1 cellular context compared by ENCODE assay signal in the genomic region with DNA sequence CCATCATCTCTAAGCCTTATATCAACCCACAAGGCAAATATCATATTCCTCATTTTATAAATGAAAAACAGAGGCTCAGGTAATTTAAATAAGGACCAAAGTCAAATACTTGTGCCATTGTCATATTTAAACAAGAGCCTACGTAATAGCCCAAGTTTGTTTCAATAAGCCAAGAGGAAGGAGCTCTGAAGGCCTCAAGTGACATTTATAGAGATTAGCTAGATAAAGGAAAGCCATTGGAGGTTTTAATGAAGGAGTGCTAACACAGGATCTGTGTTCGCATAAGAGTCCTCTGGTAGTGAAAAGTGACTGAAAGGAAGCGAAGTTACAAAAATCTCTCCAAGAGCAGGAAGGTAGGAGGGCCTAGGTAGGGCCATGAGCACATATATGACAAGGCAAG.
TF ChIP-seq lines count a peak whose summit lies in the region.

No MANE protein-coding gene starts in this region.

TF ChIP-seq in GM23338, 12 proteins besides CTCF, POLR2A, EP300 and RAD21 (continued from another document):
- TF ChIP-seq, protein P1, sequence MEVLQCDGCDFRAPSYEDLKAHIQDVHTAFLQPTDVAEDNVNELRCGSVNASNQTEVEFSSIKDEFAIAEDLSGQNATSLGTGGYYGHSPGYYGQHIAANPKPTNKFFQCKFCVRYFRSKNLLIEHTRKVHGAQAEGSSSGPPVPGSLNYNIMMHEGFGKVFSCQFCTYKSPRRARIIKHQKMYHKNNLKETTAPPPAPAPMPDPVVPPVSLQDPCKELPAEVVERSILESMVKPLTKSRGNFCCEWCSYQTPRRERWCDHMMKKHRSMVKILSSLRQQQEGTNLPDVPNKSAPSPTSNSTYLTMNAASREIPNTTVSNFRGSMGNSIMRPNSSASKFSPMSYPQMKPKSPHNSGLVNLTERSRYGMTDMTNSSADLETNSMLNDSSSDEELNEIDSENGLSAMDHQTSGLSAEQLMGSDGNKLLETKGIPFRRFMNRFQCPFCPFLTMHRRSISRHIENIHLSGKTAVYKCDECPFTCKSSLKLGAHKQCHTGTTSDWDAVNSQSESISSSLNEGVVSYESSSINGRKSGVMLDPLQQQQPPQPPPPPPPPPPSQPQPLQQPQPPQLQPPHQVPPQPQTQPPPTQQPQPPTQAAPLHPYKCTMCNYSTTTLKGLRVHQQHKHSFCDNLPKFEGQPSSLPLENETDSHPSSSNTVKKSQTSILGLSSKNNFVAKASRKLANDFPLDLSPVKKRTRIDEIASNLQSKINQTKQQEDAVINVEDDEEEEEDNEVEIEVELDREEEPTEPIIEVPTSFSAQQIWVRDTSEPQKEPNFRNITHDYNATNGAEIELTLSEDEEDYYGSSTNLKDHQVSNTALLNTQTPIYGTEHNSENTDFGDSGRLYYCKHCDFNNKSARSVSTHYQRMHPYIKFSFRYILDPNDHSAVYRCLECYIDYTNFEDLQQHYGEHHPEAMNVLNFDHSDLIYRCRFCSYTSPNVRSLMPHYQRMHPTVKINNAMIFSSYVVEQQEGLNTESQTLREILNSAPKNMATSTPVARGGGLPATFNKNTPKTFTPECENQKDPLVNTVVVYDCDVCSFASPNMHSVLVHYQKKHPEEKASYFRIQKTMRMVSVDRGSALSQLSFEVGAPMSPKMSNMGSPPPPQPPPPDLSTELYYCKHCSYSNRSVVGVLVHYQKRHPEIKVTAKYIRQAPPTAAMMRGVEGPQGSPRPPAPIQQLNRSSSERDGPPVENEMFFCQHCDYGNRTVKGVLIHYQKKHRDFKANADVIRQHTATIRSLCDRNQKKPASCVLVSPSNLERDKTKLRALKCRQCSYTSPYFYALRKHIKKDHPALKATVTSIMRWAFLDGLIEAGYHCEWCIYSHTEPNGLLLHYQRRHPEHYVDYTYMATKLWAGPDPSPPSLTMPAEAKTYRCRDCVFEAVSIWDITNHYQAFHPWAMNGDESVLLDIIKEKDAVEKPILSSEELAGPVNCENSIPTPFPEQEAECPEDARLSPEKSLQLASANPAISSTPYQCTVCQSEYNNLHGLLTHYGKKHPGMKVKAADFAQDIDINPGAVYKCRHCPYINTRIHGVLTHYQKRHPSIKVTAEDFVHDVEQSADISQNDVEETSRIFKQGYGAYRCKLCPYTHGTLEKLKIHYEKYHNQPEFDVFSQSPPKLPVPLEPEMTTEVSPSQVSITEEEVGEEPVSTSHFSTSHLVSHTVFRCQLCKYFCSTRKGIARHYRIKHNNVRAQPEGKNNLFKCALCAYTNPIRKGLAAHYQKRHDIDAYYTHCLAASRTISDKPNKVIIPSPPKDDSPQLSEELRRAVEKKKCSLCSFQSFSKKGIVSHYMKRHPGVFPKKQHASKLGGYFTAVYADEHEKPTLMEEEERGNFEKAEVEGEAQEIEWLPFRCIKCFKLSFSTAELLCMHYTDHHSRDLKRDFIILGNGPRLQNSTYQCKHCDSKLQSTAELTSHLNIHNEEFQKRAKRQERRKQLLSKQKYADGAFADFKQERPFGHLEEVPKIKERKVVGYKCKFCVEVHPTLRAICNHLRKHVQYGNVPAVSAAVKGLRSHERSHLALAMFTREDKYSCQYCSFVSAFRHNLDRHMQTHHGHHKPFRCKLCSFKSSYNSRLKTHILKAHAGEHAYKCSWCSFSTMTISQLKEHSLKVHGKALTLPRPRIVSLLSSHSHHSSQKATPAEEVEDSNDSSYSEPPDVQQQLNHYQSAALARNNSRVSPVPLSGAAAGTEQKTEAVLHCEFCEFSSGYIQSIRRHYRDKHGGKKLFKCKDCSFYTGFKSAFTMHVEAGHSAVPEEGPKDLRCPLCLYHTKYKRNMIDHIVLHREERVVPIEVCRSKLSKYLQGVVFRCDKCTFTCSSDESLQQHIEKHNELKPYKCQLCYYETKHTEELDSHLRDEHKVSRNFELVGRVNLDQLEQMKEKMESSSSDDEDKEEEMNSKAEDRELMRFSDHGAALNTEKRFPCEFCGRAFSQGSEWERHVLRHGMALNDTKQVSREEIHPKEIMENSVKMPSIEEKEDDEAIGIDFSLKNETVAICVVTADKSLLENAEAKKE (CRISPR knock-in tag; IDR thresholded peaks at IDR 0.05) = no peak
- TF ChIP-seq ETS1 (IDR thresholded peaks at IDR 0.05) (no peak), STAT1 (IDR thresholded peaks at IDR 0.05; ENCODE audit: unreplicated experiment) (no peak), ZNF331 (CRISPR knock-in tag; IDR thresholded peaks at IDR 0.05; ENCODE audit: low read depth) (no peak), POLR2AphosphoS5 (IDR thresholded peaks at IDR 0.05; ENCODE audit: low read depth) (no peak), CREB1 (CRISPR knock-in tag; IDR thresholded peaks at IDR 0.05; ENCODE audit: low read depth) (no peak)
